ENCODE assay signal across 21 cellular contexts in the genomic region with DNA sequence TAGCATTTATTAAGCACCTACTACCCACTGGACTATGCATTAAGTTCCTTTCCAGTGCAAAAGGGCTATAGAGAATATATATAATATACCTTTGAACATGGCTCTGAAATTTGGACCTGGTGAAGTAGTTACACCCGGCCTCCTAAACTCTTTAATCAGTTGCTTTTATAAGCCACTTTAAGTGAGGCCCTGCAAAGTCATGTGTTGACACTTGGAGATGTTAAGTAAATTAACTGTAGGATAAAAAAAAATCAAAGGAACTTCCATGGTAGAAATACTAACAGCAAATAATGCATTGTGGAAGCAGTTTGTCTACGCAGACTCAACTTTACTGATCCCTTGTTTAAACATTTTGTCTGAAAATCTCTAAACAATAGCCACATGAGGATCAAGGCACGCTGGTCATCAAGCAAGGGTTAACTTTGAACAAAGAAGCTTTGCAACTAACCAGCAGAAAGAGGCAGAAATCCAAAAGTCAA.
"Had no signal": no experiment of that assay in that cellular context is flagged by ENCODE, and none has a peak within 500 bp of the region (broad histone marks: within the 10 kb centered on the region; RNA-seq: fewer than 3 reads in every experiment).

No MANE protein-coding gene starts in this region.

- H3K27ac ChIP-seq: gastrocnemius medialis, lower lobe of right lung, neutrophil, pancreas, uterus had no signal

- FAIRE-seq: islet of Langerhans, pancreas had no signal

- H3K9me3 Mint-ChIP-seq: activated naive CD4-positive, alpha-beta T cell treated with anti-CD3 and anti-CD28 coated beads, Interleukin-2, amount 50 U/mL, for 24 hours; dendritic cell treated with granulocyte-macrophage colony-stimulating factor and Interleukin-4, amounts not matched to agents 40 ng/mL and 50 ng/mL, for 4 days; natural killer cell; T-cell had no signal

- H3K4me3 ChIP-seq: body of pancreas, gastrocnemius medialis, lower lobe of right lung, pancreas, stomach, uterus had no signal

- H3K4me1 ChIP-seq: body of pancreas, gastrocnemius medialis, lower lobe of right lung, uterus had no signal

- H3K27me3 Mint-ChIP-seq: activated naive CD4-positive, alpha-beta T cell treated with anti-CD3 and anti-CD28 coated beads, Interleukin-2, amount 50 U/mL, for 24 hours; dendritic cell treated with granulocyte-macrophage colony-stimulating factor and Interleukin-4, amounts not matched to agents 40 ng/mL and 50 ng/mL, for 4 days; T-cell had no signal

- H3K9me3 ChIP-seq: body of pancreas, gastrocnemius medialis, lower lobe of right lung, neutrophil, pancreas, stomach, uterus had no signal

- DNase-seq: activated gamma-delta T cell treated with Interleukin-2 at 50 U/mL for 16 hours; activated T-cell treated with anti-CD3 and anti-CD28 coated beads, Interleukin-2, amount 50 U/mL, for 1 hour; anterior cingulate cortex; body of pancreas; effector CD4-positive, alpha-beta T cell; gastrocnemius medialis; hypothalamus; lower lobe of right lung; natural killer cell; pancreas; right cardiac atrium; stimulated activated CD4-positive, alpha-beta T cell treated with anti-CD3 and anti-CD28 coated beads, Interleukin-12 subunit alpha, Interleukin-12 subunit beta, amount 100 ng/mL, for 4 hours; stomach; T-cell; uterus had no signal

- H3K36me3 ChIP-seq: gastrocnemius medialis, lower lobe of right lung, pancreas, stomach, uterus had no signal

- H3K27ac Mint-ChIP-seq: activated naive CD4-positive, alpha-beta T cell treated with anti-CD3 and anti-CD28 coated beads, Interleukin-2, amount 50 U/mL, for 24 hours; dendritic cell treated with granulocyte-macrophage colony-stimulating factor and Interleukin-4, amounts not matched to agents 40 ng/mL and 50 ng/mL, for 4 days; natural killer cell; T-cell had no signal

- H3K4me3 Mint-ChIP-seq: activated naive CD4-positive, alpha-beta T cell treated with anti-CD3 and anti-CD28 coated beads, Interleukin-2, amount 50 U/mL, for 24 hours; dendritic cell treated with granulocyte-macrophage colony-stimulating factor and Interleukin-4, amounts not matched to agents 40 ng/mL and 50 ng/mL, for 4 days; natural killer cell; T-cell; WTC11 had no signal

- H3K4me1 Mint-ChIP-seq: activated naive CD4-positive, alpha-beta T cell treated with anti-CD3 and anti-CD28 coated beads, Interleukin-2, amount 50 U/mL, for 24 hours; T-cell had no signal

- ATAC-seq: body of pancreas, gastrocnemius medialis, left lobe of liver, lower lobe of right lung, natural killer cell, pancreas, right cardiac atrium, T-cell had no signal
